In the genomic region with DNA sequence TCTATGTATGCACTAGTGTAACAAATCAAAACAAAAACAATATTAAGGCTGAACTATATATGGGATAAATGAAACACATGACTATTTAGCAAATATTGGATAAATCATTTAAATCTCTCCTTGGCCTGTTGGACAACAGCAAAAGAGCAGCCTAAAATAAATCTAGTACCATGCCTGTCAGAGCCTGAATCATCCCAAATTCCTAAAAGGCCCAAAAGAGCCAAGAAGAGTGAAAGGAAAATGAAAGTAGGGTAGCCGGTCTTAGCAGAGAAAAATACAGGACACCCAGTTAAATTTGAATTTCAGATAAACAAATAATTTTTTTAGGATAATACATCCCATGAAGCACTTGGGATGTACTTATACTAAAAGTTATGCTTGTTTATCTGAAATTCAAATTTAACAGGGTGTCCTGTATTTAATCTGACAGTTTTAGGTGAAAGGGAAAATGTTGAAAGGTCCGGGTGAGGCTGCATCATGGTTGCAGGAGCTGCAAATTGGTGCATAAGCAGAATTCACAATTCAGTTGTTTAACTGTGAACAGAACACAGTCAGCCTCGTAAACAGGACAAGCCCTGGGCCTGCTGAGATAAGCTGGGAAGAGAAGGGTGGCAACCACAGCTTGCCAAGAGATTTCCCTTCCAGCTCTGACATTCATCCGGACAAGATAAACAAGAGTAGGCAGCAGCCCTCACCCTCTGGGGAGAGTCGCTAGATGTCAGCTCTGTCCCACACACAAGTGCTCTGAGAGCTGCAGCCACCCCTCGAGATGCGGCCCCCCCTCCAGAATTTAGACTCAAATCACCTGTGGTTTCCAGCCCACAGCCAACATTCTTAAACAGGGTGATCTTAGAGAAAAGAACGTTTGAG, we compare ENCODE assay signal across 2 cellular contexts.
TF ChIP-seq lines count a peak whose summit lies in the region.

No MANE protein-coding gene starts in this region.

TF ChIP-seq in A549, 52 proteins besides CTCF, POLR2A, EP300 and RAD21:
- TF ChIP-seq JUNB (IDR thresholded peaks at IDR 0.05) (no peak), ZNF302 (CRISPR knock-in tag; IDR thresholded peaks at IDR 0.05) (no peak), TFCP2L1 (CRISPR knock-in tag; IDR thresholded peaks at IDR 0.05) (no peak), HOXB13 (CRISPR knock-in tag; IDR thresholded peaks at IDR 0.05; ENCODE audit: low read depth) (no peak), SMC3 (IDR thresholded peaks at IDR 0.05) (peak; percentile 34; the same call in 1 of the 3 replicates)
- TF ChIP-seq, protein P1, sequence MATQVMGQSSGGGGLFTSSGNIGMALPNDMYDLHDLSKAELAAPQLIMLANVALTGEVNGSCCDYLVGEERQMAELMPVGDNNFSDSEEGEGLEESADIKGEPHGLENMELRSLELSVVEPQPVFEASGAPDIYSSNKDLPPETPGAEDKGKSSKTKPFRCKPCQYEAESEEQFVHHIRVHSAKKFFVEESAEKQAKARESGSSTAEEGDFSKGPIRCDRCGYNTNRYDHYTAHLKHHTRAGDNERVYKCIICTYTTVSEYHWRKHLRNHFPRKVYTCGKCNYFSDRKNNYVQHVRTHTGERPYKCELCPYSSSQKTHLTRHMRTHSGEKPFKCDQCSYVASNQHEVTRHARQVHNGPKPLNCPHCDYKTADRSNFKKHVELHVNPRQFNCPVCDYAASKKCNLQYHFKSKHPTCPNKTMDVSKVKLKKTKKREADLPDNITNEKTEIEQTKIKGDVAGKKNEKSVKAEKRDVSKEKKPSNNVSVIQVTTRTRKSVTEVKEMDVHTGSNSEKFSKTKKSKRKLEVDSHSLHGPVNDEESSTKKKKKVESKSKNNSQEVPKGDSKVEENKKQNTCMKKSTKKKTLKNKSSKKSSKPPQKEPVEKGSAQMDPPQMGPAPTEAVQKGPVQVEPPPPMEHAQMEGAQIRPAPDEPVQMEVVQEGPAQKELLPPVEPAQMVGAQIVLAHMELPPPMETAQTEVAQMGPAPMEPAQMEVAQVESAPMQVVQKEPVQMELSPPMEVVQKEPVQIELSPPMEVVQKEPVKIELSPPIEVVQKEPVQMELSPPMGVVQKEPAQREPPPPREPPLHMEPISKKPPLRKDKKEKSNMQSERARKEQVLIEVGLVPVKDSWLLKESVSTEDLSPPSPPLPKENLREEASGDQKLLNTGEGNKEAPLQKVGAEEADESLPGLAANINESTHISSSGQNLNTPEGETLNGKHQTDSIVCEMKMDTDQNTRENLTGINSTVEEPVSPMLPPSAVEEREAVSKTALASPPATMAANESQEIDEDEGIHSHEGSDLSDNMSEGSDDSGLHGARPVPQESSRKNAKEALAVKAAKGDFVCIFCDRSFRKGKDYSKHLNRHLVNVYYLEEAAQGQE (IDR thresholded peaks at IDR 0.05), result no peak
TF ChIP-seq in A549: peak in this region for 1.

TF ChIP-seq in H1, 55 proteins besides CTCF, POLR2A, EP300 and RAD21:
- TF ChIP-seq JUN (IDR thresholded peaks at IDR 0.05; ENCODE audit: low read depth, low read length) (no peak), SP1 (IDR thresholded peaks at IDR 0.05; ENCODE audit: low read depth, low read length) (no peak), FOSL1 (IDR thresholded peaks at IDR 0.05; ENCODE audit: insufficient read depth, low read depth, low read length) (no peak), TAF1 (IDR thresholded peaks at IDR 0.05; ENCODE audit: low read depth, low read length) (no peak), BCL11A (IDR thresholded peaks at IDR 0.05; ENCODE audit: low read depth in 2 of 2, low read length in 2 of 2) (no peak), CHD2 (IDR thresholded peaks at IDR 0.05; ENCODE audit: low read length) (no peak), SIRT6 (IDR thresholded peaks at IDR 0.05; ENCODE audit: low read length) (no peak), CHD1 (IDR thresholded peaks at IDR 0.05; ENCODE audit: low read depth, low read length) (no peak), EZH2 (IDR thresholded peaks at IDR 0.05; ENCODE audit: low read depth, low read length, severe bottlenecking) (no peak), HDAC6 (IDR thresholded peaks at IDR 0.05; ENCODE audit: low read depth, low read length) (no peak)
- TF ChIP-seq, protein P2, sequence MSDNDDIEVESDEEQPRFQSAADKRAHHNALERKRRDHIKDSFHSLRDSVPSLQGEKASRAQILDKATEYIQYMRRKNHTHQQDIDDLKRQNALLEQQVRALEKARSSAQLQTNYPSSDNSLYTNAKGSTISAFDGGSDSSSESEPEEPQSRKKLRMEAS (IDR thresholded peaks at IDR 0.05), result no peak
- TF ChIP-seq, protein P3, sequence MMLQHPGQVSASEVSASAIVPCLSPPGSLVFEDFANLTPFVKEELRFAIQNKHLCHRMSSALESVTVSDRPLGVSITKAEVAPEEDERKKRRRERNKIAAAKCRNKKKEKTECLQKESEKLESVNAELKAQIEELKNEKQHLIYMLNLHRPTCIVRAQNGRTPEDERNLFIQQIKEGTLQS (IDR thresholded peaks at IDR 0.05; ENCODE audit: insufficient read depth, low read depth, low read length), result no peak
